8 cellular contexts compared by ENCODE assay signal in genomic region chr2:75064691-75065396, GRCh38.
DNase-seq lines count a peak whose midpoint lies in the region; ATAC-seq and TF ChIP-seq lines count a peak whose summit lies in the region.

No MANE protein-coding gene starts in this region.

- H3K9me3 ChIP-seq in right atrium auricular region (no peaks in the 10 kb centered on the region), smooth muscle cell (replicated peaks; ENCODE audit: low read depth) (no peaks in the 10 kb centered on the region)

- DNase-seq in HS-27A (ENCODE audit: low read depth) (peak; percentile 31), SHP77 (lab: John Stamatoyannopoulos, UW) (peak; percentile 14 to 26), right atrium auricular region (ENCODE audit: low spot score) (peak; percentile 61), smooth muscle cell (lab: John Stamatoyannopoulos, UW; ENCODE audit: unreplicated experiment) (peak; percentile 6), dedifferentiated amniotic fluid mesenchymal stem cell (ENCODE audit: extremely low spot score) (no peak)
- DNase-seq in activated naive CD4-positive, alpha-beta T cell treated with anti-CD3 and anti-CD28 coated beads for 36 hours, result peak; percentile 61

- ATAC-seq in GM19025 (IDR thresholded peaks at IDR 0.05; ENCODE audit: low read depth, unreplicated experiment), result peak; percentile 49

- H3K9me3 Mint-ChIP-seq in activated naive CD4-positive, alpha-beta T cell treated with anti-CD3 and anti-CD28 coated beads for 36 hours, result peaks cover 2% of the 10 kb centered on the region

- H3K79me2 ChIP-seq in smooth muscle cell (ENCODE audit: low read depth), result no peaks in the 10 kb centered on the region

- no peaks in the 10 kb centered on the region for H3K27me3 Mint-ChIP-seq in activated naive CD4-positive, alpha-beta T cell treated with anti-CD3 and anti-CD28 coated beads for 36 hours (ENCODE audit: low read depth)

- no peak overlapping the region for H2AFZ ChIP-seq in smooth muscle cell (ENCODE audit: low read depth)

- no peaks in the 10 kb centered on the region for H3K4me1 Mint-ChIP-seq in activated naive CD4-positive, alpha-beta T cell treated with anti-CD3 and anti-CD28 coated beads for 36 hours (ENCODE audit: low read depth)

- no peaks in the 10 kb centered on the region for H3F3A ChIP-seq in smooth muscle cell (ENCODE audit: low read depth)

- H3K27me3 ChIP-seq in right atrium auricular region (no peaks in the 10 kb centered on the region), smooth muscle cell (ENCODE audit: low read depth) (no peaks in the 10 kb centered on the region)

- intact Hi-C loops in activated naive CD4-positive, alpha-beta T cell treated with anti-CD3 and anti-CD28 coated beads for 36 hours (cut with micrococcal nuclease), result loop anchor here (1.0 to 10.0 kb wide), 5 partner anchors 146 to 562 kb away; no protein-coding TSS in a partner anchor

- peak overlapping the region; percentile 36 for H3K9ac ChIP-seq in smooth muscle cell (ENCODE audit: low read depth)

- no peak overlapping the region for H3K27ac Mint-ChIP-seq in activated naive CD4-positive, alpha-beta T cell treated with anti-CD3 and anti-CD28 coated beads for 36 hours

- 50% methylated on average over 8 of the region's 8 CpGs for WGBS in smooth muscle cell (ENCODE audit: low lambda C conversion rate)

- H3K36me3 Mint-ChIP-seq in activated naive CD4-positive, alpha-beta T cell treated with anti-CD3 and anti-CD28 coated beads for 36 hours (ENCODE audit: low read depth), result peaks cover 2% of the 10 kb centered on the region

- CTCF ChIA-PET in activated naive CD4-positive, alpha-beta T cell treated with anti-CD3 and anti-CD28 coated beads for 36 hours (lab: Charles Lee), result interaction anchor here (0.7 to 3.3 kb wide), 23 partner anchors 10 to 544 kb away, joined by 3 to 22 read pairs (median 4); no protein-coding TSS in a partner anchor

- no peak overlapping the region for H3K4me3 Mint-ChIP-seq in activated naive CD4-positive, alpha-beta T cell treated with anti-CD3 and anti-CD28 coated beads for 36 hours

- no peak overlapping the region for H3K4me3 ChIP-seq in right atrium auricular region
- H3K4me3 ChIP-seq in smooth muscle cell, result no peak overlapping the region

- H3K27ac ChIP-seq in C4-2B, result no peak overlapping the region
- H3K27ac ChIP-seq in right atrium auricular region, result no peak overlapping the region
- peak overlapping the region; percentile 83 for H3K27ac ChIP-seq in smooth muscle cell (ENCODE audit: low read depth)

- no peaks in the 10 kb centered on the region for H4K20me1 ChIP-seq in smooth muscle cell (ENCODE audit: low read depth)

- peak; percentile 82 for TF ChIP-seq CTCF in C4-2B (conservative IDR thresholded peaks at IDR 0.05)
- TF ChIP-seq CTCF in right atrium auricular region (IDR thresholded peaks at IDR 0.05), result peak; percentile 44 to 80
- peak; percentile 91 for TF ChIP-seq CTCF in smooth muscle cell (IDR thresholded peaks at IDR 0.05; ENCODE audit: borderline replicate concordance, insufficient read depth, poor library complexity, severe bottlenecking)

- no peaks in the 10 kb centered on the region for H3K36me3 ChIP-seq in right atrium auricular region
- no peaks in the 10 kb centered on the region for H3K36me3 ChIP-seq in smooth muscle cell (ENCODE audit: low read depth)

- H3K4me1 ChIP-seq in right atrium auricular region (no peaks in the 10 kb centered on the region), smooth muscle cell (ENCODE audit: low read depth) (no peaks in the 10 kb centered on the region)

- peak overlapping the region; percentile 69 for H3K4me2 ChIP-seq in smooth muscle cell
